19 cellular contexts compared by ENCODE assay signal in genomic region chr3:133376805-133377204, GRCh38. TPM values are rescaled to one million over a fixed set of nuclear protein-coding genes. Genes with fewer than 3 reads are reported as not detected.
DNase-seq lines count a peak whose midpoint lies in the region; ATAC-seq, FAIRE-seq and TF ChIP-seq lines count a peak whose summit lies in the region.
"Had no signal": no experiment of that assay in that cellular context is flagged by ENCODE, and none has a peak within 500 bp of the region (broad histone marks: within the 10 kb centered on the region; RNA-seq: fewer than 3 reads in every experiment).

No MANE protein-coding gene starts in this region.

- WGBS in GM12878 (ENCODE audit: insufficient coverage, insufficient replicate concordance, low lambda C conversion rate, missing lambda C conversion rate): 17% methylated on average over 6 of the region's 6 CpGs

- peak; percentile 44; the same call in 1 of the 3 replicates for ATAC-seq in GM12878
- ATAC-seq: naive thymus-derived CD4-positive, alpha-beta T cell had no signal

- no peak overlapping the region for H3K4me3 ChIP-seq in left ventricle myocardium inferior
- H3K4me3 ChIP-seq in GM12878: no peak overlapping the region
- no peak overlapping the region for H3K4me3 ChIP-seq in retinal pigment epithelial cell (ENCODE audit: low read length)
- H3K4me3 ChIP-seq: prostate gland, vagina had no signal

- H3K36me3 ChIP-seq in left ventricle myocardium inferior: no peaks in the 10 kb centered on the region
- H3K36me3 ChIP-seq in GM12878 (ENCODE audit: control insufficient read depth in 2 of 2, insufficient read depth in 2 of 2, low read length in 1 of 2): no peaks in the 10 kb centered on the region
- H3K36me3 ChIP-seq: prostate gland, vagina had no signal

- no peaks in the 10 kb centered on the region for H3K79me2 ChIP-seq in GM12878 (ENCODE audit: control insufficient read depth, insufficient read depth, low read length)

- H3K27me3 Mint-ChIP-seq in chondrocyte (ENCODE audit: low read depth): peaks cover 3% of the 10 kb centered on the region
- H3K27me3 Mint-ChIP-seq: activated naive CD8-positive, alpha-beta T cell treated with anti-CD3 and anti-CD28 coated beads, Interleukin-2, amount 10 ng/mL, durations not matched to agents 7 days and 5 days had no signal

- no peak overlapping the region for H2AFZ ChIP-seq in GM12878 (ENCODE audit: control insufficient read depth, low read depth, low read length)

- H3K9me3 Mint-ChIP-seq in chondrocyte (ENCODE audit: low read depth): no peaks in the 10 kb centered on the region
- H3K9me3 Mint-ChIP-seq: activated CD4-positive, alpha-beta T cell treated with anti-CD3 and anti-CD28 coated beads, Interleukin-2, amount 10 ng/mL, durations not matched to agents 24 days and 14 days; activated naive CD8-positive, alpha-beta T cell treated with anti-CD3 and anti-CD28 coated beads, Interleukin-2, amount 10 ng/mL, durations not matched to agents 7 days and 5 days; naive thymus-derived CD4-positive, alpha-beta T cell; T-helper 2 cell treated with Interferon-gamma antibody and Interleukin-4, amounts not matched to agents 5 μg/mL and 100 μg/mL, for 36 hours had no signal

- SMC1A ChIA-PET in GM12878 (lab: Charles Lee; ENCODE audit: uncharacterized antibody, unreplicated experiment): interaction anchor here (1.2 to 1.9 kb wide), 2 partner anchors 334 to 644 kb away, joined by 3 to 12 read pairs; no protein-coding TSS in a partner anchor

- peaks cover 4% of the 10 kb centered on the region for H3K4me1 Mint-ChIP-seq in chondrocyte (ENCODE audit: low read depth)
- H3K4me1 Mint-ChIP-seq: activated CD4-positive, alpha-beta T cell treated with anti-CD3 and anti-CD28 coated beads, Interleukin-2, amount 10 ng/mL, durations not matched to agents 24 days and 14 days; activated naive CD8-positive, alpha-beta T cell treated with anti-CD3 and anti-CD28 coated beads, Interleukin-2, amount 10 ng/mL, durations not matched to agents 7 days and 5 days; naive thymus-derived CD4-positive, alpha-beta T cell had no signal

- peak; percentile 24 for TF ChIP-seq CTCF in left ventricle myocardium inferior (IDR thresholded peaks at IDR 0.05; ENCODE audit: borderline replicate concordance)
- TF ChIP-seq CTCF in GM12878 (IDR thresholded peaks at IDR 0.05 in 2 of 3, conservative IDR thresholded peaks at IDR 0.05 in 1 of 3; ENCODE audit: control insufficient read depth in 2 of 3, extremely low read depth in 1 of 3, insufficient read depth in 1 of 3, low read depth in 3 of 3, low read length in 3 of 3): peak in 2 of 3 experiments; percentile 20 to 32; a peak in 2 of 6 replicates
- peak; percentile 22 for TF ChIP-seq CTCF in retinal pigment epithelial cell (conservative IDR thresholded peaks at IDR 0.05; ENCODE audit: low read depth, low read length)
- TF ChIP-seq CTCF in chondrocyte (IDR thresholded peaks at IDR 0.05): no peak

- FAIRE-seq in GM12878 (lab: Jason Lieb, UNC): no peak
- FAIRE-seq: frontal cortex had no signal

- DNase-seq in left ventricle myocardium inferior: no peak
- no peak for DNase-seq in cardiac septum (ENCODE audit: low spot score)
- peak; percentile 92 to 93 for DNase-seq in NCI-H524 (lab: John Stamatoyannopoulos, UW)
- DNase-seq in GM12878 (ENCODE audit: low read depth, low spot score): no peak
- DNase-seq in retinal pigment epithelial cell (ENCODE audit: low read depth): no peak
- DNase-seq in activated CD4-positive, CD25-positive, alpha-beta regulatory T cell treated with anti-CD3 and anti-CD28 coated beads, Interleukin-2, amount 50 U/mL, for 72 hours: no peak
- DNase-seq in stimulated activated CD4-positive, alpha-beta T cell treated with anti-CD3 and anti-CD28 coated beads, Interleukin-2, amount 100 ng/mL, for 48 hours: no peak
- DNase-seq in chondrocyte (ENCODE audit: low spot score): no peak
- DNase-seq: activated CD4-positive, alpha-beta T cell treated with anti-CD3 and anti-CD28 coated beads, Interleukin-2, amount 10 ng/mL, durations not matched to agents 24 days and 14 days; activated naive CD8-positive, alpha-beta T cell treated with anti-CD3 and anti-CD28 coated beads, Interleukin-2, amount 10 ng/mL, durations not matched to agents 7 days and 5 days; central memory CD4-positive, alpha-beta T cell; naive thymus-derived CD4-positive, alpha-beta T cell; NCI-H187 treated with DMSO at 0.1 percent for 48 hours; NCI-H510A had no signal

- H3K27me3 ChIP-seq in left ventricle myocardium inferior (ENCODE audit: low read depth): peaks cover 17% of the 10 kb centered on the region
- no peaks in the 10 kb centered on the region; a peak in 1 of 4 replicates for H3K27me3 ChIP-seq in GM12878 (replicated peaks in 1 of 2; ENCODE audit: control insufficient read depth in 2 of 2, insufficient read depth in 2 of 2, low read length in 1 of 2)
- H3K27me3 ChIP-seq: vagina had no signal

- TF ChIP-seq POLR2A in GM12878 (IDR thresholded peaks at IDR 0.05; ENCODE audit: low read depth, low read length): no peak

- RAD21 ChIA-PET in GM12878 (lab: Charles Lee; ENCODE audit: unreplicated experiment): interaction anchor here (1.0 kb wide), 2 partner anchors 10 to 334 kb away, joined by 3 read pairs; no protein-coding TSS in a partner anchor

- CTCF ChIA-PET in GM12878 (lab: Yijun Ruan, JAX): interaction anchor here (0.7 to 5.3 kb wide), 6 partner anchors 11 to 650 kb away, joined by 3 to 41 read pairs (median 4); no protein-coding TSS in a partner anchor

- in situ Hi-C loops in GM12878 (cut with MboI): loop anchor here (25.0 kb wide), 1 partner anchor 840 kb away; no protein-coding TSS in a partner anchor

- no peak for TF ChIP-seq EP300 in GM12878 (IDR thresholded peaks at IDR 0.05; ENCODE audit: borderline replicate concordance in 1 of 2, control insufficient read depth in 1 of 2, low read depth in 2 of 2, low read length in 2 of 2)

- H3K4me2 ChIP-seq in GM12878 (ENCODE audit: control insufficient read depth, insufficient read depth): no peak overlapping the region

- H3K27ac ChIP-seq in left ventricle myocardium inferior (replicated peaks) (no peak overlapping the region), GM12878 (ENCODE audit: control insufficient read depth, insufficient read depth) (no peak overlapping the region)
- H3K27ac ChIP-seq: prostate gland, vagina had no signal

- H3K9ac ChIP-seq in GM12878 (ENCODE audit: control insufficient read depth, insufficient read depth, low read length): no peak overlapping the region

- H3K4me3 Mint-ChIP-seq in chondrocyte (ENCODE audit: unreplicated experiment): no peak overlapping the region
- H3K4me3 Mint-ChIP-seq: activated CD4-positive, alpha-beta T cell treated with anti-CD3 and anti-CD28 coated beads, Interleukin-2, amount 10 ng/mL, durations not matched to agents 24 days and 14 days; activated naive CD8-positive, alpha-beta T cell treated with anti-CD3 and anti-CD28 coated beads, Interleukin-2, amount 10 ng/mL, durations not matched to agents 7 days and 5 days; naive thymus-derived CD4-positive, alpha-beta T cell; T-helper 2 cell treated with Interferon-gamma antibody and Interleukin-4, amounts not matched to agents 5 μg/mL and 100 μg/mL, for 36 hours had no signal

- no TSS peak for BruUV-seq in GM12878 (replicated peaks; lab: Mats Ljungman, UMichigan)

- H4K20me1 ChIP-seq in GM12878 (ENCODE audit: control insufficient read depth, insufficient read depth): no peaks in the 10 kb centered on the region

- no peaks in the 10 kb centered on the region for H3K36me3 Mint-ChIP-seq in chondrocyte (ENCODE audit: low read depth)
- H3K36me3 Mint-ChIP-seq: activated naive CD8-positive, alpha-beta T cell treated with anti-CD3 and anti-CD28 coated beads, Interleukin-2, amount 10 ng/mL, durations not matched to agents 7 days and 5 days; naive thymus-derived CD4-positive, alpha-beta T cell had no signal

- intact Hi-C loops in left ventricle myocardium inferior (cut with micrococcal nuclease): no loop called here
- intact Hi-C loops in cardiac septum (cut with DNase I): loop anchor here (2.0 kb wide), 1 partner anchor 336 kb away; no protein-coding TSS in a partner anchor
- intact Hi-C loops in GM12878 (cut with micrococcal nuclease; ENCODE audit: unreplicated experiment): loop anchor here (1.0 kb wide), 1 partner anchor 336 kb away; no protein-coding TSS in a partner anchor

- no peak overlapping the region for H3K27ac Mint-ChIP-seq in chondrocyte (ENCODE audit: unreplicated experiment)
- H3K27ac Mint-ChIP-seq: activated CD4-positive, alpha-beta T cell treated with anti-CD3 and anti-CD28 coated beads, Interleukin-2, amount 10 ng/mL, durations not matched to agents 24 days and 14 days; activated naive CD8-positive, alpha-beta T cell treated with anti-CD3 and anti-CD28 coated beads, Interleukin-2, amount 10 ng/mL, durations not matched to agents 7 days and 5 days; naive thymus-derived CD4-positive, alpha-beta T cell; T-helper 2 cell treated with Interferon-gamma antibody and Interleukin-4, amounts not matched to agents 5 μg/mL and 100 μg/mL, for 36 hours had no signal

- POLR2A ChIA-PET in GM12878 (lab: Charles Lee): no interaction called here

- TF ChIP-seq RAD21 in GM12878 (IDR thresholded peaks at IDR 0.05; ENCODE audit: insufficient read depth, low read depth, low read length): peak; percentile 28; the same call in 1 of the 2 replicates

- peaks cover 10% of the 10 kb centered on the region for H3K4me1 ChIP-seq in left ventricle myocardium inferior
- no peaks in the 10 kb centered on the region for H3K4me1 ChIP-seq in GM12878 (ENCODE audit: control insufficient read depth, insufficient read depth, low read length)
- H3K4me1 ChIP-seq: prostate gland, vagina had no signal

- H3K9me3 ChIP-seq in left ventricle myocardium inferior (replicated peaks) (no peaks in the 10 kb centered on the region), GM12878 (replicated peaks; ENCODE audit: control insufficient read depth, insufficient read depth, low read length) (no peaks in the 10 kb centered on the region)
- H3K9me3 ChIP-seq: prostate gland, vagina had no signal

RNA-seq across cellular contexts. Expression of gene BFSP2, which starts 23.1 kb away (rescaled TPM):
- total RNA-seq in left ventricle myocardium inferior (not detected), cardiac septum (not detected), GM12878 (2014; rRNA removed) (9.3 and 11.3 TPM in 2 replicates), GM12878 (2014; rRNA removed; fragmentation: Illumina TruSeq; extraction: Trizol) (2.7 and 4.1 TPM in 2 replicates), GM12878 (2021) (7.1 and 8.3 TPM in 2 replicates), chondrocyte (not detected in 3 replicates)
- 0.84 TPM in 1 of 2 replicates, not detected in the other for total RNA-seq in GM12878 (2013; cell fraction: nucleolus; rRNA removed)
- 13.9 TPM for polyA plus RNA-seq in GM12878 (2011; ENCODE audit: low read depth)
- polyA plus RNA-seq in GM12878 (2011; rRNA removed) (9.1 and 10.4 TPM in 2 replicates), GM12878 (2014; fragmentation: Illumina TruSeq; extraction: Trizol) (2.2 TPM in 1 of 2 replicates, not detected in the other), GM12878 (2014; fragmentation: Nextera tagmentation; extraction: Ambion mirVana) (1 to 10 TPM; 1.5 to 6.1 TPM), GM12878 (2014; rRNA removed) (7.4 and 11.5 TPM in 2 replicates), GM12878 (2016; fragmentation: Nextera tagmentation; extraction: Ambion mirVana) (10 to 100 TPM; 15.9 to 20.4 TPM)
- polyA plus RNA-seq in GM12878 (2011; cell fraction: cytosol; rRNA removed): 13.4 and 16.3 TPM in 2 replicates
- polyA plus RNA-seq in GM12878 (2011; cell fraction: nucleus; rRNA removed): 8.1 TPM in 2 replicates
- 9.1 and 10.0 TPM in 2 replicates for polyA plus RNA-seq in GM12878 (2012)
- polyA minus RNA-seq in GM12878 (2011; rRNA and poly(A)+ RNA removed): 4.4 and 5.1 TPM in 2 replicates
- not detected in 2 replicates for polyA minus RNA-seq in GM12878 (2011; cell fraction: cytosol; rRNA and poly(A)+ RNA removed)
- polyA minus RNA-seq in GM12878 (2011; cell fraction: nucleus; rRNA and poly(A)+ RNA removed): 1.3 and 1.8 TPM in 2 replicates
- total RNA-seq: activated CD4-positive, alpha-beta T cell treated with anti-CD3 and anti-CD28 coated beads, Interleukin-2, amount 10 ng/mL, durations not matched to agents 24 days and 14 days; activated naive CD8-positive, alpha-beta T cell treated with anti-CD3 and anti-CD28 coated beads, Interleukin-2, amount 10 ng/mL, durations not matched to agents 7 days and 5 days; frontal cortex; lung microvascular endothelial cell; naive thymus-derived CD4-positive, alpha-beta T cell; prostate gland; vagina had no signal

Comparison
In these comparisons a context has a peak if more than half of its experiments do, and no peak if none do; other contexts are left out.
1. DNase-seq: peak in NCI-H524 (2 of 2); none in left ventricle myocardium inferior (single experiment), cardiac septum (single experiment), GM12878 (single experiment), retinal pigment epithelial cell (single experiment), activated CD4-positive, CD25-positive, alpha-beta regulatory T cell treated with anti-CD3 and anti-CD28 coated beads, Interleukin-2, amount 50 U/mL, for 72 hours (single experiment), stimulated activated CD4-positive, alpha-beta T cell treated with anti-CD3 and anti-CD28 coated beads, Interleukin-2, amount 100 ng/mL, for 48 hours (0 of 2) and chondrocyte (single experiment).